In the genomic region with DNA sequence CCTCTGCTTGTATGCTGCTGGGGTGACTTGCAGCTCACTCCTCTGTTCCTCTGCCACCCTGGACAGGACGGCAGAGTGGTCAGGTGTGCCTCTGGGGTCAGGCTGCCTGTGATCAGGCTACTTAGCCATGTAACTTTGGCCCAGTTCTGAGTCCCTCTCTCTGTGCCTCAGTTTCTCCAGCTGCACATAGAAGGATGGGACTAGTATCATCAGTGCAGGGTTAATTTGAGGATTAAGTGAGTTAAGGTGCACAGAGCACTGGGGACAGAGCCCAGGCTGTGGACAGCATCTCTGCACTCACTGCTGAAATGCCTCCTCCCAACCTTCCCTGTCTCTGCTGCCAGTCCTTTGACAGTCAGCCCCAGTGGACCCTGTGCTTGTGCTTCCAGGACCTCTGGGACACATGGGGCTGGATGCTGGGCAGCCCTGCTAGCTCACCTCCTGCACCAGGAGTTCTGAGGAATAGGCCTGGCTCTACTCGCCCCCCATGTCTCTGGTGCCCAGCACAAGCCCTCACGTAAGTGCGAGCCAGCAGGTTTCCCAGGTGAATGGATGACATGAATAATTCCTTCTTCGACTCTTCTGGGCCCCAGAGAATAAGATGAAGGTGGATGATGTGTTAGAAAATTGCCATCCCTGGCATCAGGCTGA, we compare ENCODE assay signal across 1 cellular context.
TF ChIP-seq lines count a peak whose summit lies in the region.

No MANE protein-coding gene starts in this region.

TF ChIP-seq in HepG2, 621 proteins besides CTCF, POLR2A, EP300 and RAD21:
- TF ChIP-seq ATF7-NPFF (CRISPR knock-in tag; IDR thresholded peaks at IDR 0.05; ENCODE audit: low read depth): no peak
- no peak for TF ChIP-seq CEBPG (CRISPR knock-in tag; IDR thresholded peaks at IDR 0.05)
- no peak for TF ChIP-seq ZNF773 (CRISPR knock-in tag; IDR thresholded peaks at IDR 0.05; ENCODE audit: borderline replicate concordance)
- no peak for TF ChIP-seq ZNF614 (CRISPR knock-in tag; IDR thresholded peaks at IDR 0.05; ENCODE audit: borderline replicate concordance)
- no peak for TF ChIP-seq ZNF225 (CRISPR knock-in tag; IDR thresholded peaks at IDR 0.05)
- TF ChIP-seq ZNF574 (CRISPR knock-in tag; IDR thresholded peaks at IDR 0.05): no peak
- TF ChIP-seq ZNF780A (CRISPR knock-in tag; IDR thresholded peaks at IDR 0.05): no peak
- TF ChIP-seq ZNF33A (CRISPR knock-in tag; IDR thresholded peaks at IDR 0.05; ENCODE audit: borderline replicate concordance): no peak
- TF ChIP-seq SMC3 (IDR thresholded peaks at IDR 0.05; ENCODE audit: low read length): no peak
- no peak for TF ChIP-seq DNMT3B (CRISPR knock-in tag; conservative IDR thresholded peaks at IDR 0.05)
- TF ChIP-seq, protein P1, sequence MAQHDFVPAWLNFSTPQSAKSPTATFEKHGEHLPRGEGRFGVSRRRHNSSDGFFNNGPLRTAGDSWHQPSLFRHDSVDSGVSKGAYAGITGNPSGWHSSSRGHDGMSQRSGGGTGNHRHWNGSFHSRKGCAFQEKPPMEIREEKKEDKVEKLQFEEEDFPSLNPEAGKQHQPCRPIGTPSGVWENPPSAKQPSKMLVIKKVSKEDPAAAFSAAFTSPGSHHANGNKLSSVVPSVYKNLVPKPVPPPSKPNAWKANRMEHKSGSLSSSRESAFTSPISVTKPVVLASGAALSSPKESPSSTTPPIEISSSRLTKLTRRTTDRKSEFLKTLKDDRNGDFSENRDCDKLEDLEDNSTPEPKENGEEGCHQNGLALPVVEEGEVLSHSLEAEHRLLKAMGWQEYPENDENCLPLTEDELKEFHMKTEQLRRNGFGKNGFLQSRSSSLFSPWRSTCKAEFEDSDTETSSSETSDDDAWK (CRISPR knock-in tag; IDR thresholded peaks at IDR 0.05): no peak
- TF ChIP-seq IRF1 (CRISPR knock-in tag; IDR thresholded peaks at IDR 0.05; ENCODE audit: low read depth): no peak
- TF ChIP-seq ZFYVE20 (CRISPR knock-in tag; IDR thresholded peaks at IDR 0.05; ENCODE audit: borderline replicate concordance, low read depth): no peak
- no peak for TF ChIP-seq GLI4 (CRISPR knock-in tag; IDR thresholded peaks at IDR 0.05; ENCODE audit: borderline replicate concordance)
- TF ChIP-seq RARA (CRISPR knock-in tag; IDR thresholded peaks at IDR 0.05): no peak
- no peak for TF ChIP-seq PLSCR1 (CRISPR knock-in tag; IDR thresholded peaks at IDR 0.05; ENCODE audit: borderline replicate concordance)
- TF ChIP-seq, protein P2, sequence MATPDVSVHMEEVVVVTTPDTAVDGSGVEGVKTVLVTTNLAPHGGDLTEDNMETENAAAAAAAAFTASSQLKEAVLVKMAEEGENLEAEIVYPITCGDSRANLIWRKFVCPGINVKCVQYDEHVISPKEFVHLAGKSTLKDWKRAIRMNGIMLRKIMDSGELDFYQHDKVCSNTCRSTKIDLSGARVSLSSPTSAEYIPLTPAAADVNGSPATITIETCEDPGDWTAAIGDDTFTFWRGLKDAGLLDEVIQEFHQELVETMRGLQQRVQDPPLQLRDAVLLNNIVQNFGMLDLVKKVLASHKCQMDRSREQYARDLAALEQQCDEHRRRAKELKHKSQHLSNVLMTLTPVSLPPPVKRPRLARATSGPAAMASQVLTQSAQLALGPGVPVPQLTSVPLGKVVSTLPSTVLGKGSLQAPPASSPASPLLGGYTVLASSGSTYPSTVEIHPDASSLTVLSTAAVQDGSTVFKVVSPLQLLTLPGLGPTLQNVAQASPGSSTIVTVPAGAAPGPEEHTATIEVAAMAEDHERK (CRISPR knock-in tag; IDR thresholded peaks at IDR 0.05; ENCODE audit: low read depth): no peak
- TF ChIP-seq ZZZ3 (CRISPR knock-in tag; IDR thresholded peaks at IDR 0.05; ENCODE audit: borderline replicate concordance): no peak
- TF ChIP-seq ZNF605 (CRISPR knock-in tag; IDR thresholded peaks at IDR 0.05): no peak
